Comparison of ENCODE assay signal across 3 cellular contexts in the genomic region with DNA sequence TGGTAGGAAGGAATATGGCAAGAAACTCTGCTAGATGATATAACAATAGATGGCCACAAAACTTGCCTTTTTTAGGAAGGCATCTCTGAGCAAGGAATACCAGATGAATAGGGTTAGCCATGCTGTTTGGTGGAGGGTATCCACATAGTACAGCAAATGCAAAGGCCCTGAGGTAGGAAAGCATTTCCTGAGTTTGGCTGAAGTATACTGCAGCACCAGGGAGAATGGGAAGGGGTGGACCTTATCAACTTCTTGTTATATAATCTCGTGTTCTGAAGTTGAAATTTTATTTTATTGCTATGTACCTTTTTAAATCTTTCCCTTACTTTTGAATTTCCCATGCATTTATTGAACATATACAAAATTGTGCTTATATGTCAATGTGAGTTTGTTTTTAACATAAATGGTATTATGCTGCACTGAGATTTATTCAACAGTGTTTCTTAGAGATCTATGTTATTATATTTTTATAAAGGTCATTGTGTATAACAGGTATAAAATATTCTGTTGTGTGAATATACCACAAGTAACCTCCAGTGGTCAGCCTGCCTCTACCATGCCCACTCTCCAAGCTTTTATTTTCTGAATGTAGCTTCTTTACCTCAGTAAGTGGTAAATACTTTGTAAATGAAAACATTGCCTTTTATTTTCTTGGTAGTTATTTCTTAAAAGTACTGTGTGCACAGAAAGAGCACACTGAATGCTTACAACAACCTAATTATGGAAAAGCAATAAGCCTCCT.
TF ChIP-seq lines count a peak whose summit lies in the region.

No MANE protein-coding gene starts in this region.

TF ChIP-seq in SK-N-SH, 30 proteins besides CTCF, POLR2A, EP300 and RAD21:
- TF ChIP-seq JUND (IDR thresholded peaks at IDR 0.05) (no peak), SMC3 (IDR thresholded peaks at IDR 0.05; ENCODE audit: low read depth, low read length) (0 out of 2 replicates have a peak, but pooled peaks have one; percentile 8), FOSL2 (IDR thresholded peaks at IDR 0.05; ENCODE audit: borderline replicate concordance, low read depth) (no peak), RXRA (IDR thresholded peaks at IDR 0.05; ENCODE audit: borderline replicate concordance, low read depth) (no peak)
- TF ChIP-seq, protein P1, sequence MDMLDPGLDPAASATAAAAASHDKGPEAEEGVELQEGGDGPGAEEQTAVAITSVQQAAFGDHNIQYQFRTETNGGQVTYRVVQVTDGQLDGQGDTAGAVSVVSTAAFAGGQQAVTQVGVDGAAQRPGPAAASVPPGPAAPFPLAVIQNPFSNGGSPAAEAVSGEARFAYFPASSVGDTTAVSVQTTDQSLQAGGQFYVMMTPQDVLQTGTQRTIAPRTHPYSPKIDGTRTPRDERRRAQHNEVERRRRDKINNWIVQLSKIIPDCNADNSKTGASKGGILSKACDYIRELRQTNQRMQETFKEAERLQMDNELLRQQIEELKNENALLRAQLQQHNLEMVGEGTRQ (IDR thresholded peaks at IDR 0.05; ENCODE audit: borderline replicate concordance, low read depth, low read length), result no peak

TF ChIP-seq in SK-N-SH treated with all-trans-retinoic acid at 6 μM for 48 hours, 23 proteins besides CTCF, POLR2A, EP300 and RAD21:
- TF ChIP-seq CSDC2 (CRISPR knock-in tag; IDR thresholded peaks at IDR 0.05) (no peak), PPARA (CRISPR knock-in tag; IDR thresholded peaks at IDR 0.05; ENCODE audit: borderline replicate concordance) (no peak), RARB (CRISPR knock-in tag; IDR thresholded peaks at IDR 0.05) (no peak), TCF4 (CRISPR knock-in tag; IDR thresholded peaks at IDR 0.05; ENCODE audit: borderline replicate concordance) (no peak), ZFP3 (CRISPR knock-in tag; IDR thresholded peaks at IDR 0.05) (no peak), OSR1 (CRISPR knock-in tag; IDR thresholded peaks at IDR 0.05) (no peak), ISL1 (CRISPR knock-in tag; IDR thresholded peaks at IDR 0.05) (no peak), ZFP30 (CRISPR knock-in tag; IDR thresholded peaks at IDR 0.05) (no peak), ZNF565 (CRISPR knock-in tag; conservative IDR thresholded peaks at IDR 0.05; ENCODE audit: low read depth) (no peak), GLIS3 (CRISPR knock-in tag; IDR thresholded peaks at IDR 0.05) (no peak), ZC3H10 (CRISPR knock-in tag; IDR thresholded peaks at IDR 0.05) (no peak), ARNTL (CRISPR knock-in tag; IDR thresholded peaks at IDR 0.05; ENCODE audit: borderline replicate concordance, low read depth) (no peak), BACH2 (CRISPR knock-in tag; IDR thresholded peaks at IDR 0.05; ENCODE audit: borderline replicate concordance) (no peak), ESRRG (CRISPR knock-in tag; IDR thresholded peaks at IDR 0.05) (no peak)
- TF ChIP-seq, protein P2, sequence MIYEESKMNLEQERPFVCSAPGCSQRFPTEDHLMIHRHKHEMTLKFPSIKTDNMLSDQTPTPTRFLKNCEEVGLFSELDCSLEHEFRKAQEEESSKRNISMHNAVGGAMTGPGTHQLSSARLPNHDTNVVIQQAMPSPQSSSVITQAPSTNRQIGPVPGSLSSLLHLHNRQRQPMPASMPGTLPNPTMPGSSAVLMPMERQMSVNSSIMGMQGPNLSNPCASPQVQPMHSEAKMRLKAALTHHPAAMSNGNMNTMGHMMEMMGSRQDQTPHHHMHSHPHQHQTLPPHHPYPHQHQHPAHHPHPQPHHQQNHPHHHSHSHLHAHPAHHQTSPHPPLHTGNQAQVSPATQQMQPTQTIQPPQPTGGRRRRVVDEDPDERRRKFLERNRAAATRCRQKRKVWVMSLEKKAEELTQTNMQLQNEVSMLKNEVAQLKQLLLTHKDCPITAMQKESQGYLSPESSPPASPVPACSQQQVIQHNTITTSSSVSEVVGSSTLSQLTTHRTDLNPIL (CRISPR knock-in tag; IDR thresholded peaks at IDR 0.05; ENCODE audit: low read depth), result no peak
- TF ChIP-seq, protein P3, sequence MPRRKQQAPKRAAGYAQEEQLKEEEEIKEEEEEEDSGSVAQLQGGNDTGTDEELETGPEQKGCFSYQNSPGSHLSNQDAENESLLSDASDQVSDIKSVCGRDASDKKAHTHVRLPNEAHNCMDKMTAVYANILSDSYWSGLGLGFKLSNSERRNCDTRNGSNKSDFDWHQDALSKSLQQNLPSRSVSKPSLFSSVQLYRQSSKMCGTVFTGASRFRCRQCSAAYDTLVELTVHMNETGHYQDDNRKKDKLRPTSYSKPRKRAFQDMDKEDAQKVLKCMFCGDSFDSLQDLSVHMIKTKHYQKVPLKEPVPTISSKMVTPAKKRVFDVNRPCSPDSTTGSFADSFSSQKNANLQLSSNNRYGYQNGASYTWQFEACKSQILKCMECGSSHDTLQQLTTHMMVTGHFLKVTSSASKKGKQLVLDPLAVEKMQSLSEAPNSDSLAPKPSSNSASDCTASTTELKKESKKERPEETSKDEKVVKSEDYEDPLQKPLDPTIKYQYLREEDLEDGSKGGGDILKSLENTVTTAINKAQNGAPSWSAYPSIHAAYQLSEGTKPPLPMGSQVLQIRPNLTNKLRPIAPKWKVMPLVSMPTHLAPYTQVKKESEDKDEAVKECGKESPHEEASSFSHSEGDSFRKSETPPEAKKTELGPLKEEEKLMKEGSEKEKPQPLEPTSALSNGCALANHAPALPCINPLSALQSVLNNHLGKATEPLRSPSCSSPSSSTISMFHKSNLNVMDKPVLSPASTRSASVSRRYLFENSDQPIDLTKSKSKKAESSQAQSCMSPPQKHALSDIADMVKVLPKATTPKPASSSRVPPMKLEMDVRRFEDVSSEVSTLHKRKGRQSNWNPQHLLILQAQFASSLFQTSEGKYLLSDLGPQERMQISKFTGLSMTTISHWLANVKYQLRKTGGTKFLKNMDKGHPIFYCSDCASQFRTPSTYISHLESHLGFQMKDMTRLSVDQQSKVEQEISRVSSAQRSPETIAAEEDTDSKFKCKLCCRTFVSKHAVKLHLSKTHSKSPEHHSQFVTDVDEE (CRISPR knock-in tag; IDR thresholded peaks at IDR 0.05), result no peak
- TF ChIP-seq, protein P4, sequence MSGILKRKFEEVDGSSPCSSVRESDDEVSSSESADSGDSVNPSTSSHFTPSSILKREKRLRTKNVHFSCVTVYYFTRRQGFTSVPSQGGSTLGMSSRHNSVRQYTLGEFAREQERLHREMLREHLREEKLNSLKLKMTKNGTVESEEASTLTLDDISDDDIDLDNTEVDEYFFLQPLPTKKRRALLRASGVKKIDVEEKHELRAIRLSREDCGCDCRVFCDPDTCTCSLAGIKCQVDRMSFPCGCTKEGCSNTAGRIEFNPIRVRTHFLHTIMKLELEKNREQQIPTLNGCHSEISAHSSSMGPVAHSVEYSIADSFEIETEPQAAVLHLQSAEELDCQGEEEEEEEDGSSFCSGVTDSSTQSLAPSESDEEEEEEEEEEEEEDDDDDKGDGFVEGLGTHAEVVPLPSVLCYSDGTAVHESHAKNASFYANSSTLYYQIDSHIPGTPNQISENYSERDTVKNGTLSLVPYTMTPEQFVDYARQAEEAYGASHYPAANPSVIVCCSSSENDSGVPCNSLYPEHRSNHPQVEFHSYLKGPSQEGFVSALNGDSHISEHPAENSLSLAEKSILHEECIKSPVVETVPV (CRISPR knock-in tag; IDR thresholded peaks at IDR 0.05), result no peak

TF ChIP-seq in GM12878, 131 proteins besides CTCF, POLR2A, EP300 and RAD21:
- no peak for TF ChIP-seq ZNF274 (IDR thresholded peaks at IDR 0.05; ENCODE audit: insufficient read depth, insufficient read length)
- 0 out of 2 replicates have a peak, but pooled peaks have one; percentile 9 for TF ChIP-seq ZBED1 (IDR thresholded peaks at IDR 0.05; ENCODE audit: borderline replicate concordance)
